ENCODE assay signal across 1 cellular context in genomic region chr5:172586118-172587060, GRCh38.
TF ChIP-seq lines count a peak whose summit lies in the region.

No MANE protein-coding gene starts in this region.

TF ChIP-seq in WTC11, 78 proteins besides CTCF, POLR2A, EP300 and RAD21 (continued from another document):
- TF ChIP-seq ATF2 (CRISPR knock-in tag; IDR thresholded peaks at IDR 0.05; ENCODE audit: borderline replicate concordance, low read depth): no peak
- no peak for TF ChIP-seq STAT6 (CRISPR knock-in tag; conservative IDR thresholded peaks at IDR 0.05; ENCODE audit: low read depth)
- TF ChIP-seq ZNF512 (CRISPR knock-in tag; IDR thresholded peaks at IDR 0.05; ENCODE audit: borderline replicate concordance): no peak
- no peak for TF ChIP-seq ZNF138 (CRISPR knock-in tag; conservative IDR thresholded peaks at IDR 0.05)
- TF ChIP-seq AR (CRISPR knock-in tag; IDR thresholded peaks at IDR 0.05): no peak
- no peak for TF ChIP-seq IRF1 (CRISPR knock-in tag; IDR thresholded peaks at IDR 0.05)
- no peak for TF ChIP-seq HMGA2 (CRISPR knock-in tag; IDR thresholded peaks at IDR 0.05)
- peak; percentile 68 for TF ChIP-seq MAX (CRISPR knock-in tag; IDR thresholded peaks at IDR 0.05)
- no peak for TF ChIP-seq GRHL2 (CRISPR knock-in tag; IDR thresholded peaks at IDR 0.05; ENCODE audit: insufficient replicate concordance, severe bottlenecking)
- TF ChIP-seq ETV6 (CRISPR knock-in tag; IDR thresholded peaks at IDR 0.05): 0 out of 2 replicates have a peak, but pooled peaks have one; percentile 32
